11 cellular contexts compared by ENCODE assay signal in genomic region chr22:25567305-25567704, GRCh38. TPM values are rescaled to one million over a fixed set of nuclear protein-coding genes. Genes with fewer than 3 reads are reported as not detected.
DNase-seq lines count a peak whose midpoint lies in the region; ATAC-seq and TF ChIP-seq lines count a peak whose summit lies in the region.
"Had no signal": no experiment of that assay in that cellular context is flagged by ENCODE, and none has a peak within 500 bp of the region (broad histone marks: within the 10 kb centered on the region; RNA-seq: fewer than 3 reads in every experiment).

No MANE protein-coding gene starts in this region.

- DNase-seq in activated CD8-positive, alpha-beta memory T cell treated with anti-CD3 and anti-CD28 coated beads, Interleukin-2, amount 10 ng/mL, durations not matched to agents 7 days and 5 days = no peak
- no peak for DNase-seq in activated CD8-positive, alpha-beta memory T cell treated with anti-CD3 and anti-CD28 coated beads, Interleukin-2, amount 50 U/mL, for 48 hours
- DNase-seq in stimulated activated CD4-positive, alpha-beta T cell treated with anti-CD3 and anti-CD28 coated beads, Interleukin-2, amount 100 ng/mL, for 24 hours = no peak
- no peak for DNase-seq in DMS53 (lab: John Stamatoyannopoulos, UW)
- no peak for DNase-seq in left colon
- DNase-seq: esophagus squamous epithelium had no signal

- H3K79me2 ChIP-seq in Loucy (ENCODE audit: insufficient read depth, low read length) = peaks cover 75% of the 10 kb centered on the region

- no peak for ATAC-seq in activated CD8-positive, alpha-beta memory T cell treated with anti-CD3 and anti-CD28 coated beads, Interleukin-2, amount 10 ng/mL, durations not matched to agents 7 days and 5 days
- ATAC-seq in left colon = no peak

- H3K9ac ChIP-seq in Loucy (ENCODE audit: low read depth, low read length, poor library complexity, severe bottlenecking) (peak overlapping the region; percentile 86), subcutaneous abdominal adipose tissue (ENCODE audit: low read length in 5 of 5) (peak overlapping the region in 3 of 5 donors; percentile 16 to 52 (median 23))
- H3K9ac ChIP-seq: parathyroid adenoma had no signal

- no peak overlapping the region for H2AFZ ChIP-seq in Loucy (ENCODE audit: low read length)
- H2AFZ ChIP-seq: parathyroid adenoma had no signal

- H4K20me1 ChIP-seq in Loucy (ENCODE audit: insufficient read depth, low read length, poor library complexity, severe bottlenecking) = peaks cover 57% of the 10 kb centered on the region

- H3K27ac Mint-ChIP-seq in activated CD8-positive, alpha-beta memory T cell treated with anti-CD3 and anti-CD28 coated beads, Interleukin-2, amount 10 ng/mL, durations not matched to agents 7 days and 5 days = peak overlapping the region; percentile 55
- H3K27ac Mint-ChIP-seq in brain = peak overlapping the region in 3 of 5 experiments; percentile 27 to 79 (median 78)

- H3K27me3 Mint-ChIP-seq in activated CD8-positive, alpha-beta memory T cell treated with anti-CD3 and anti-CD28 coated beads, Interleukin-2, amount 10 ng/mL, durations not matched to agents 7 days and 5 days = peaks cover 5% of the 10 kb centered on the region
- H3K27me3 Mint-ChIP-seq in brain = peaks cover 5% of the 10 kb centered on the region

- peak; percentile 48 for TF ChIP-seq CTCF in Loucy (conservative IDR thresholded peaks at IDR 0.05; ENCODE audit: low read length)
- TF ChIP-seq CTCF in brain (conservative IDR thresholded peaks at IDR 0.05) = no peak

- peaks cover under 1% of the 10 kb centered on the region for H3K9me3 Mint-ChIP-seq in activated CD8-positive, alpha-beta memory T cell treated with anti-CD3 and anti-CD28 coated beads, Interleukin-2, amount 10 ng/mL, durations not matched to agents 7 days and 5 days (ENCODE audit: low read depth)
- H3K9me3 Mint-ChIP-seq in brain = no peaks in the 10 kb centered on the region

- H3K27ac ChIP-seq in subcutaneous abdominal adipose tissue (ENCODE audit: low read depth, low read length) = peak overlapping the region; percentile 82
- H3K27ac ChIP-seq: parathyroid adenoma had no signal

- no peaks in the 10 kb centered on the region for H3K9me2 ChIP-seq in Loucy (replicated peaks; ENCODE audit: low read depth, low read length)

- intact Hi-C loops in left colon (cut with DNase I, micrococcal nuclease) = no loop called here

- CTCF ChIA-PET in activated CD8-positive, alpha-beta memory T cell treated with anti-CD3 and anti-CD28 coated beads, Interleukin-2, amount 10 ng/mL, durations not matched to agents 7 days and 5 days (lab: Charles Lee) = interaction anchor here (1.6 to 1.8 kb wide), 2 partner anchors 32 to 205 kb away, joined by 4 read pairs; no protein-coding TSS in a partner anchor

- H3F3A ChIP-seq in Loucy (ENCODE audit: low read depth) = no peaks in the 10 kb centered on the region

- H3K4me1 Mint-ChIP-seq in activated CD8-positive, alpha-beta memory T cell treated with anti-CD3 and anti-CD28 coated beads, Interleukin-2, amount 10 ng/mL, durations not matched to agents 7 days and 5 days = peaks cover 61% of the 10 kb centered on the region
- peaks cover 74% of the 10 kb centered on the region for H3K4me1 Mint-ChIP-seq in brain

- peaks cover 4% of the 10 kb centered on the region; the same call in 1 of the 2 replicates for H3K36me3 ChIP-seq in Loucy (ENCODE audit: insufficient read depth, low read length)
- no peaks in the 10 kb centered on the region for H3K36me3 ChIP-seq in subcutaneous abdominal adipose tissue (ENCODE audit: control insufficient read depth in 5 of 5, insufficient read depth in 5 of 5, low read length in 5 of 5)
- H3K36me3 ChIP-seq: esophagus squamous epithelium, tibial nerve had no signal

- peaks cover 53% of the 10 kb centered on the region for H3K4me1 ChIP-seq in Loucy (ENCODE audit: insufficient read depth, low read length, poor library complexity, severe bottlenecking)
- peaks cover 2 to 81% (median 71%) of the 10 kb centered on the region in 5 donors for H3K4me1 ChIP-seq in subcutaneous abdominal adipose tissue (ENCODE audit: control insufficient read depth in 5 of 5, insufficient read depth in 5 of 5, low read length in 5 of 5)
- H3K4me1 ChIP-seq: parathyroid adenoma had no signal

- peak overlapping the region; percentile 96 for H3K4me3 Mint-ChIP-seq in activated CD8-positive, alpha-beta memory T cell treated with anti-CD3 and anti-CD28 coated beads, Interleukin-2, amount 10 ng/mL, durations not matched to agents 7 days and 5 days
- H3K4me3 Mint-ChIP-seq in brain = peak overlapping the region; percentile 14 to 99 (median 96)

- peaks cover 30% of the 10 kb centered on the region for H3K36me3 Mint-ChIP-seq in activated CD8-positive, alpha-beta memory T cell treated with anti-CD3 and anti-CD28 coated beads, Interleukin-2, amount 10 ng/mL, durations not matched to agents 7 days and 5 days
- peaks cover 6% of the 10 kb centered on the region for H3K36me3 Mint-ChIP-seq in brain

- H3K9me3 ChIP-seq in Loucy (ENCODE audit: insufficient read depth, low read depth, low read length) (no peaks in the 10 kb centered on the region), subcutaneous abdominal adipose tissue (ENCODE audit: control insufficient read depth in 5 of 5, low read length in 5 of 5) (no peaks in the 10 kb centered on the region)
- H3K9me3 ChIP-seq: esophagus squamous epithelium, tibial nerve had no signal

- peak overlapping the region; percentile 83 for H3K4me2 ChIP-seq in Loucy (ENCODE audit: low read depth, low read length, poor library complexity, severe bottlenecking)

- peak overlapping the region; percentile 86 for H3K4me3 ChIP-seq in Loucy (ENCODE audit: low read length, poor library complexity, severe bottlenecking)
- peak overlapping the region in 4 of 5 donors; percentile 26 to 81 (median 58) for H3K4me3 ChIP-seq in subcutaneous abdominal adipose tissue (ENCODE audit: low read depth in 1 of 5, low read length in 5 of 5)

- H3K27me3 ChIP-seq in Loucy (ENCODE audit: insufficient read depth, low read length, poor library complexity, severe bottlenecking) (peaks cover 5% of the 10 kb centered on the region), subcutaneous abdominal adipose tissue (ENCODE audit: control insufficient read depth in 5 of 5, insufficient read depth in 4 of 5, low read length in 5 of 5) (no peaks in the 10 kb centered on the region)
- H3K27me3 ChIP-seq: tibial nerve had no signal

RNA-seq across cellular contexts. Expression of gene GRK3, which starts 2.8 kb away (rescaled TPM):
- total RNA-seq in activated CD8-positive, alpha-beta memory T cell treated with anti-CD3 and anti-CD28 coated beads, Interleukin-2, amount 10 ng/mL, durations not matched to agents 7 days and 5 days = 10 to 100 TPM; 34.1 to 43.3 TPM
- polyA plus RNA-seq in brain (ENCODE audit: insufficient read depth, low read depth, low replicate concordance) = 2.5 TPM
- 1 to 10 TPM; 2.3 to 4.1 TPM for total RNA-seq in left colon

Comparison
In these comparisons a context has a peak if more than half of its experiments do, and no peak if none do; other contexts are left out.
1. RNA of gene GRK3, which starts 2.8 kb away (total RNA-seq): 34.1 to 43.3 TPM in activated CD8-positive, alpha-beta memory T cell treated with anti-CD3 and anti-CD28 coated beads, Interleukin-2, amount 10 ng/mL, durations not matched to agents 7 days and 5 days; 2.3 to 4.1 TPM in left colon; every median in the first group is over 4 times any median in the second.